1 cellular context compared by ENCODE assay signal in genomic region chr19:12749938-12750521, GRCh38.
TF ChIP-seq lines count a peak whose summit lies in the region.

No MANE protein-coding gene starts in this region.

TF ChIP-seq in K562, 482 proteins besides CTCF, POLR2A, EP300 and RAD21:
- TF ChIP-seq CXXC5 (CRISPR knock-in tag; IDR thresholded peaks at IDR 0.05) (no peak), ZNF263 (CRISPR knock-in tag; IDR thresholded peaks at IDR 0.05; ENCODE audit: borderline replicate concordance) (peak; percentile 67; the same call in 1 of the 2 replicates), POLR2G (IDR thresholded peaks at IDR 0.05; ENCODE audit: low read depth, low read length) (0 out of 2 replicates have a peak, but pooled peaks have one; percentile 40)
